ENCODE assay signal across 8 cellular contexts in genomic region chr3:48918388-48919214, GRCh38. TPM values are rescaled to one million over a fixed set of nuclear protein-coding genes. Genes with fewer than 3 reads are reported as not detected.
A peak's percentile ranks its signal among the peaks of the same experiment; 100 is the strongest.
DNase-seq lines count a peak whose midpoint lies in the region; ATAC-seq and TF ChIP-seq lines count a peak whose summit lies in the region.

ARIH2 (plus strand) TSS chr3:48918842; CDS start chr3:48927559, 8,717 bp downstream.

- peak within 1 kb of the TSS; percentile 98 for H3K27ac ChIP-seq in CD4-positive, alpha-beta T cell (ENCODE audit: low read depth, low read length)
- peak within 1 kb of the TSS; percentile 100 for H3K27ac ChIP-seq in effector memory CD4-positive, alpha-beta T cell (ENCODE audit: insufficient read depth, low read length, poor library complexity, severe bottlenecking)

- H3K36me3 Mint-ChIP-seq in CD4-positive, alpha-beta T cell (ENCODE audit: low read depth) = peaks cover 26% of the 10 kb centered on the region

- H3K36me3 ChIP-seq in effector memory CD4-positive, alpha-beta T cell (ENCODE audit: control insufficient read depth, insufficient read depth, low read length) = no peaks in the 10 kb centered on the region

- H3K27me3 Mint-ChIP-seq in CD4-positive, alpha-beta T cell = no peaks in the 10 kb centered on the region

- peak within 1 kb of the TSS; percentile 98 for H3K4me3 ChIP-seq in effector memory CD4-positive, alpha-beta T cell (ENCODE audit: insufficient read depth, low read depth, low read length, poor library complexity, severe bottlenecking)

- ATAC-seq in CD4-positive, alpha-beta T cell (ENCODE audit: poor library complexity) = peak; percentile 73
- ATAC-seq in GM19351 (IDR thresholded peaks at IDR 0.05; ENCODE audit: unreplicated experiment) = peak; percentile 72
- ATAC-seq in HG03521 (IDR thresholded peaks at IDR 0.05; ENCODE audit: unreplicated experiment) = peak; percentile 86

- no peaks in the 10 kb centered on the region for H3K4me1 ChIP-seq in effector memory CD4-positive, alpha-beta T cell (ENCODE audit: control insufficient read depth, insufficient read depth, low read length, poor library complexity, severe bottlenecking)

- H3K9me3 ChIP-seq in CD4-positive, alpha-beta T cell (ENCODE audit: control insufficient read depth, low read length) = no peaks in the 10 kb centered on the region
- no peaks in the 10 kb centered on the region for H3K9me3 ChIP-seq in effector memory CD4-positive, alpha-beta T cell (ENCODE audit: control insufficient read depth, low read length)

- peak within 1 kb of the TSS; percentile 94 for H3K4me3 Mint-ChIP-seq in CD4-positive, alpha-beta T cell

- no peak for TF ChIP-seq CTCF in CD4-positive, alpha-beta T cell (IDR thresholded peaks at IDR 0.05)

- intact Hi-C loops in CD4-positive, alpha-beta T cell (cut with DNase I, micrococcal nuclease) = loop anchor here (1.0 to 10.0 kb wide), 6 partner anchors 20 to 246 kb away; partner anchors contain the start of genes SLC25A20 (in 2 of the 2), CCDC71 (in 1 of the 2), IP6K2 (in 1 of the 2) and NDUFAF3 (in 1 of the 2)

- no peaks in the 10 kb centered on the region for H3K27me3 ChIP-seq in CD4-positive, alpha-beta T cell (ENCODE audit: control insufficient read depth, insufficient read depth, low read length)
- no peaks in the 10 kb centered on the region for H3K27me3 ChIP-seq in effector memory CD4-positive, alpha-beta T cell (replicated peaks; ENCODE audit: control insufficient read depth, insufficient read depth, low read length, poor library complexity, severe bottlenecking)

- peak; percentile 74 to 89 (median 80) for DNase-seq in CD4-positive, alpha-beta T cell
- DNase-seq in NK-92 (lab: John Stamatoyannopoulos, UW; ENCODE audit: unreplicated experiment) (peak; percentile 11), medulla oblongata (ENCODE audit: extremely low spot score) (peak; percentile 96)
- peak; percentile 95 for DNase-seq in activated CD8-positive, alpha-beta memory T cell treated with anti-CD3 and anti-CD28 coated beads for 24 hours
- DNase-seq in effector memory CD4-positive, alpha-beta T cell = peak; percentile 81 to 88 (median 84)
- peak; percentile 79 for DNase-seq in stimulated activated CD8-positive, alpha-beta memory T cell treated with anti-CD3 and anti-CD28 coated beads, Interleukin-12 subunit alpha, Interleukin-12 subunit beta, amount 100 ng/mL, for 24 hours (ENCODE audit: extremely low read depth)

- H3K4me1 Mint-ChIP-seq in CD4-positive, alpha-beta T cell (ENCODE audit: low read depth) = peaks cover 26% of the 10 kb centered on the region

- H3K27ac Mint-ChIP-seq in CD4-positive, alpha-beta T cell = peak within 1 kb of the TSS; percentile 99

- POLR2A ChIA-PET in CD4-positive, alpha-beta T cell (lab: Charles Lee) = interaction anchor here (0.8 to 4.4 kb wide), 19 partner anchors 10 to 510 kb away, joined by 3 to 68 read pairs (median 5); partner anchors contain the start of genes IMPDH2, IP6K2, NDUFAF3 and NICN1

- CTCF ChIA-PET in CD4-positive, alpha-beta T cell (lab: Charles Lee) = interaction anchor here (1.0 to 2.4 kb wide), 6 partner anchors 12 to 203 kb away, joined by 4 to 23 read pairs (median 4); partner anchors contain the start of genes SLC25A20 and WDR6

- no peaks in the 10 kb centered on the region for H3K9me3 Mint-ChIP-seq in CD4-positive, alpha-beta T cell

RNA-seq across cellular contexts. Expression of gene ARIH2, which starts in this region (rescaled TPM):
- total RNA-seq in CD4-positive, alpha-beta T cell = 100 to 1,000 TPM; 182 TPM

Comparison
In these comparisons a context has a peak if more than half of its experiments do, and no peak if none do; other contexts are left out.
1. Peak in every context shown above with its lines: DNase-seq, ATAC-seq, H3K4me3 ChIP-seq and H3K27ac ChIP-seq.
2. DNase-seq: peak in every context shown above with its lines; median percentile 96 in medulla oblongata; 95 in activated CD8-positive, alpha-beta memory T cell treated with anti-CD3 and anti-CD28 coated beads for 24 hours; 84 in effector memory CD4-positive, alpha-beta T cell; 80 in CD4-positive, alpha-beta T cell; 79 in stimulated activated CD8-positive, alpha-beta memory T cell treated with anti-CD3 and anti-CD28 coated beads, Interleukin-12 subunit alpha, Interleukin-12 subunit beta, amount 100 ng/mL, for 24 hours; 11 in NK-92.